Comparison of ENCODE assay signal across 8 cellular contexts in the genomic region with DNA sequence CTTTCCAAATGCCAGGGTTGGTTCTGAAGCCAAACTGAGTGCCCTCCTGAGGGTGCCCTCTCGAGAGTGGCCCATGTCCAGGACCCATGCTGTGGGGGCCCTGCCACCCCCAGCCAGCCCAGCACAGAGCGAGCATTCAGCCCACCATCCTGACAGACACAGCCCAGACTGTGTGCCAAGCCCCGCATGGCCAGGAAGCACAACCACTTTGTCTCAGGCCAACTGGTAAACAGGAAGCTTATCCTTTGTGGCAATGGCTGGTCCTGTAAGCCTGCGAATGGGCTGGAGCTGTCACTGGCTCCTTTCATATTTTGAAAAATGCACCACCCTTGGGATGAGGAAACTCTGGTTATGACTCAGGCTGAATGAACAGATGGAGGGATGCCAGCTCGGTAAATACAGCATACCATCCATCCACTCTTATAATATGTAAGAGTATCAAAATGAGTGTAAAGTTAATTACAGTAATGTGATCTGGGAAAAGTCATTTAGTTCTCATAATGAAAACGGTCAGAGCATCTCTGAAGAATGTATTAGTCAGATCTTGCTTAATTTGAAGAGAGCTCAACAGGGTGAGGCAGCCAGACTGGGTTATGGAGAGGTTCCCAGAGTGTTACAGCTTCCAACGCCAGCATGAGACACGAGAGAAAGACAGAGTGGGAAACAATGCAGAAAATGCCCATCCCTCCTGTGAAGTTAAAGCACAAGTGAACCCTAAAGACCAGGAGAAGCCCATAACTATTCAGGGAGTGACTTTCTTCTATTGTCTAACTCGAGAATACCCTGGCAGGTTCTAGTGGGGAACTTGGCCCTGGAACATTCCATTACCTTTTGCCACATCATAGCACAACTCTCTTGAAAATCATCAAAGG.
A peak's percentile ranks its signal among the peaks of the same experiment; 100 is the strongest.
DNase-seq lines count a peak whose midpoint lies in the region; ATAC-seq and TF ChIP-seq lines count a peak whose summit lies in the region.

No MANE protein-coding gene starts in this region.

- no peaks in the 10 kb centered on the region for H3K9me3 Mint-ChIP-seq in endothelial cell (ENCODE audit: unreplicated experiment)

- peak overlapping the region; percentile 37 for H3K4me3 Mint-ChIP-seq in endothelial cell (ENCODE audit: unreplicated experiment)

- peaks cover 91% of the 10 kb centered on the region for H3K4me1 Mint-ChIP-seq in endothelial cell (ENCODE audit: unreplicated experiment)

- peak overlapping the region; percentile 92 for H3K27ac Mint-ChIP-seq in endothelial cell (ENCODE audit: unreplicated experiment)

- peak overlapping the region; percentile 83 for H3K27ac ChIP-seq in temporal lobe (ENCODE audit: low read depth, low read length)

- DNase-seq in NCI-H2029 treated with DMSO at 0.1 percent for 48 hours (lab: John Stamatoyannopoulos, UW) (peak; percentile 92), endothelial cell (ENCODE audit: low spot score) (peak; percentile 25), midbrain (lab: John Stamatoyannopoulos, UW) (peak; percentile 77), NCI-H524 treated with DMSO at 0.1 percent for 48 hours (lab: John Stamatoyannopoulos, UW) (no peak)
- DNase-seq in activated CD4-positive, alpha-beta T cell treated with anti-CD3 and anti-CD28 coated beads, Interleukin-2, amount 50 U/mL, for 48 hours = peak; percentile 61 to 73

- peak overlapping the region; percentile 52; the same call in 1 of the 2 replicates for H3K4me3 ChIP-seq in GM08714 (ENCODE audit: low read length)

- H3K36me3 Mint-ChIP-seq in endothelial cell (ENCODE audit: low read depth, unreplicated experiment) = peaks cover 13% of the 10 kb centered on the region

- TF ChIP-seq CTCF in endothelial cell (IDR thresholded peaks at IDR 0.05; ENCODE audit: unreplicated experiment) = no peak

- peak; percentile 0 for ATAC-seq in HG02623 (IDR thresholded peaks at IDR 0.05; ENCODE audit: unreplicated experiment)

- peaks cover 12% of the 10 kb centered on the region for H3K27me3 Mint-ChIP-seq in endothelial cell (ENCODE audit: unreplicated experiment)
